In the genomic region with DNA sequence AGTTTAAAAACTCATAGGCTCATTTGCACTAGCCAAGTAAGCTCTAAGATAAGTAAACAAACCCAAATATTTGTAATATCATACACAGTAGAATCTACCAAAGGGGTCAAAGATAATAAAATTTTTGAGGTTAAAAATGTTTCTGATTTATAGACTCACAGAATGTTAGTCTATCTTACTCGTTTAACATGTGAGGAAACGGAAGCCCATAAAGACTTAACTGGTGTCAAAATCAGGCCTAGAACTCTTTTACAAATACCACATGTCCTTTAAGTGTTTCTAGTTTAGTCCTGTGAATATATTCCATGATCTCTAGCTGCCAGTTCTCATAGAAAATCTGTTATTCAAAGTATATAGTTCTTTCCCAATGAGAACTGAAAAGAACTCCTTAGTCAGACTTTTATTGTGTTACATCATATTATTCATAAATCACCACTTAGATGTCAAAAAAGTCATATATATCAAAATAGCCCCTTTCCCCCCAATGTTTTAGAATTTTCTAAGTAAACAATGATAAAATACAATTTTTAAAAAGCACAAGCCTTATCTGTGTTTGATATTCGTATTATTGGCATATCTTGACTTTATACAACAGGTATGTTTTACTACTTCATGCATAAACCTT, we compare ENCODE assay signal across 20 cellular contexts. TPM values are rescaled to one million over a fixed set of nuclear protein-coding genes. Genes with fewer than 3 reads are reported as not detected.
DNase-seq lines count a peak whose midpoint lies in the region; ATAC-seq and TF ChIP-seq lines count a peak whose summit lies in the region.
"Had no signal": no experiment of that assay in that cellular context is flagged by ENCODE, and none has a peak within 500 bp of the region (broad histone marks: within the 10 kb centered on the region; RNA-seq: fewer than 3 reads in every experiment).

No MANE protein-coding gene starts in this region.

- no peaks in the 10 kb centered on the region for H3K9me3 ChIP-seq in left lung
- H3K9me3 ChIP-seq: upper lobe of left lung had no signal

- TF ChIP-seq CTCF in chondrocyte (IDR thresholded peaks at IDR 0.05) (no peak), left lung (IDR thresholded peaks at IDR 0.05) (no peak)

- no peak overlapping the region for H3K27ac ChIP-seq in left lung
- H3K27ac ChIP-seq: coronary artery, HL-60, upper lobe of left lung had no signal

- no peak overlapping the region for H3K4me3 ChIP-seq in left lung
- H3K4me3 ChIP-seq: coronary artery, upper lobe of left lung had no signal

- H3K27ac Mint-ChIP-seq in activated T-cell treated with anti-CD3 and anti-CD28 coated beads, Interleukin-2, amount 50 U/mL, for 72 hours: peak overlapping the region; percentile 92
- H3K27ac Mint-ChIP-seq in IgD-negative memory B cell (peak overlapping the region in 2 of 3 donors; percentile 54 to 63), chondrocyte (ENCODE audit: unreplicated experiment) (peak overlapping the region; percentile 70)
- H3K27ac Mint-ChIP-seq in natural killer cell treated with Interleukin-12 subunit alpha and Interleukin-12 subunit beta and Interleukin-15 and Interleukin-18, amount 100 ng/mL, for 72 hours: peak overlapping the region; percentile 18 to 60
- H3K27ac Mint-ChIP-seq: activated T-helper 2 cell treated with anti-CD3 and anti-CD28 coated beads, Interferon-gamma antibody, Interleukin-2, Interleukin-4, amounts not matched to agents 10 μg/mL and 5 μg/mL and 100 μg/mL, durations not matched to agents 14 hours and 24 hours and 36 hours; stimulated activated naive CD8-positive, alpha-beta T cell treated with anti-CD3 and anti-CD28 coated beads, Interleukin-15, Interleukin-2, amounts not matched to agents 100 ng/mL and 50 ng/mL, for 24 hours had no signal

- peaks cover 19 to 67% of the 10 kb centered on the region in 2 donors for H3K4me1 ChIP-seq in left lung

- peaks cover 73% of the 10 kb centered on the region for H3K4me1 Mint-ChIP-seq in activated T-cell treated with anti-CD3 and anti-CD28 coated beads, Interleukin-2, amount 50 U/mL, for 72 hours (ENCODE audit: low read depth)
- peaks cover 83% of the 10 kb centered on the region for H3K4me1 Mint-ChIP-seq in activated T-cell treated with anti-CD3 and anti-CD28 coated beads, Interleukin-2, amount 50 U/mL, for 4 hours (ENCODE audit: low read depth)
- H3K4me1 Mint-ChIP-seq in IgD-negative memory B cell (peaks cover 55 to 74% (median 66%) of the 10 kb centered on the region in 3 donors), chondrocyte (ENCODE audit: low read depth) (peaks cover 67% of the 10 kb centered on the region)
- H3K4me1 Mint-ChIP-seq in natural killer cell treated with Interleukin-12 subunit alpha and Interleukin-12 subunit beta and Interleukin-15 and Interleukin-18, amount 100 ng/mL, for 72 hours (ENCODE audit: low read depth in 2 of 2): peaks cover 46 to 70% of the 10 kb centered on the region in 2 donors

- peak overlapping the region in 1 of 2 donors; percentile 36 for H3K4me3 Mint-ChIP-seq in activated T-cell treated with anti-CD3 and anti-CD28 coated beads, Interleukin-2, amount 50 U/mL, for 72 hours
- no peak overlapping the region for H3K4me3 Mint-ChIP-seq in activated T-cell treated with anti-CD3 and anti-CD28 coated beads, Interleukin-2, amount 50 U/mL, for 4 hours
- peak overlapping the region in 1 of 4 donors; percentile 17 for H3K4me3 Mint-ChIP-seq in IgD-negative memory B cell
- H3K4me3 Mint-ChIP-seq in chondrocyte (ENCODE audit: unreplicated experiment): no peak overlapping the region
- no peak overlapping the region for H3K4me3 Mint-ChIP-seq in natural killer cell treated with Interleukin-12 subunit alpha and Interleukin-12 subunit beta and Interleukin-15 and Interleukin-18, amount 100 ng/mL, for 72 hours
- H3K4me3 Mint-ChIP-seq: stimulated activated naive CD8-positive, alpha-beta T cell treated with anti-CD3 and anti-CD28 coated beads, Interleukin-15, Interleukin-2, amounts not matched to agents 100 ng/mL and 50 ng/mL, for 24 hours had no signal

- no peak for DNase-seq in activated T-cell treated with anti-CD3 and anti-CD28 coated beads, Interleukin-2, amount 50 U/mL, for 72 hours
- DNase-seq in activated T-cell treated with anti-CD3 and anti-CD28 coated beads, Interleukin-2, amount 50 U/mL, for 4 hours: no peak
- DNase-seq in chondrocyte (ENCODE audit: low spot score) (no peak), inferior parietal cortex (ENCODE audit: extremely low spot score) (no peak), left lung (no peak)
- no peak for DNase-seq in natural killer cell treated with Interleukin-12 subunit alpha and Interleukin-12 subunit beta and Interleukin-15 and Interleukin-18, amount 100 ng/mL, for 72 hours (ENCODE audit: low spot score)
- DNase-seq: activated CD4-positive, alpha-beta T cell treated with anti-CD3 and anti-CD28 coated beads, Interleukin-2, amount 50 U/mL, for 48 hours; anterior cingulate cortex; foreskin fibroblast; NCI-H2029 treated with DMSO at 0.1 percent for 48 hours; nucleus accumbens; retina; RPMI8226; upper lobe of left lung had no signal

- H3K36me3 ChIP-seq in left lung: peaks cover 0 to 8% of the 10 kb centered on the region in 2 donors

- intact Hi-C loops in left lung (cut with DNase I): no loop called here

- H3K36me3 Mint-ChIP-seq in activated T-cell treated with anti-CD3 and anti-CD28 coated beads, Interleukin-2, amount 50 U/mL, for 72 hours (ENCODE audit: insufficient read depth in 2 of 2): peaks cover 0 to 8% of the 10 kb centered on the region in 2 donors
- H3K36me3 Mint-ChIP-seq in activated T-cell treated with anti-CD3 and anti-CD28 coated beads, Interleukin-2, amount 50 U/mL, for 4 hours (ENCODE audit: insufficient read depth): peaks cover 32% of the 10 kb centered on the region
- H3K36me3 Mint-ChIP-seq in IgD-negative memory B cell (peaks cover 3% of the 10 kb centered on the region), chondrocyte (ENCODE audit: low read depth) (peaks cover 6% of the 10 kb centered on the region)
- H3K36me3 Mint-ChIP-seq in natural killer cell treated with Interleukin-12 subunit alpha and Interleukin-12 subunit beta and Interleukin-15 and Interleukin-18, amount 100 ng/mL, for 72 hours: peaks cover 23% of the 10 kb centered on the region

- no peaks in the 10 kb centered on the region for H3K9me3 Mint-ChIP-seq in activated T-cell treated with anti-CD3 and anti-CD28 coated beads, Interleukin-2, amount 50 U/mL, for 72 hours
- H3K9me3 Mint-ChIP-seq in activated T-cell treated with anti-CD3 and anti-CD28 coated beads, Interleukin-2, amount 50 U/mL, for 4 hours: no peaks in the 10 kb centered on the region
- H3K9me3 Mint-ChIP-seq in IgD-negative memory B cell: no peaks in the 10 kb centered on the region
- H3K9me3 Mint-ChIP-seq in chondrocyte (ENCODE audit: low read depth): no peaks in the 10 kb centered on the region
- H3K9me3 Mint-ChIP-seq in natural killer cell treated with Interleukin-12 subunit alpha and Interleukin-12 subunit beta and Interleukin-15 and Interleukin-18, amount 100 ng/mL, for 72 hours: no peaks in the 10 kb centered on the region
- H3K9me3 Mint-ChIP-seq: activated T-helper 2 cell treated with anti-CD3 and anti-CD28 coated beads, Interferon-gamma antibody, Interleukin-2, Interleukin-4, amounts not matched to agents 10 μg/mL and 5 μg/mL and 100 μg/mL, durations not matched to agents 14 hours and 24 hours and 36 hours; stimulated activated naive CD8-positive, alpha-beta T cell treated with anti-CD3 and anti-CD28 coated beads, Interleukin-15, Interleukin-2, amounts not matched to agents 100 ng/mL and 50 ng/mL, for 24 hours had no signal

- ATAC-seq in activated T-cell treated with anti-CD3 and anti-CD28 coated beads, Interleukin-2, amount 50 U/mL, for 72 hours (replicated peaks in 1 of 2): no peak
- ATAC-seq in activated T-cell treated with anti-CD3 and anti-CD28 coated beads, Interleukin-2, amount 50 U/mL, for 4 hours: no peak
- ATAC-seq in natural killer cell treated with Interleukin-12 subunit alpha and Interleukin-12 subunit beta and Interleukin-15 and Interleukin-18, amount 100 ng/mL, for 72 hours: no peak
- no peak for ATAC-seq in left lung
- no peak for ATAC-seq in HG03571 (IDR thresholded peaks at IDR 0.05; ENCODE audit: unreplicated experiment)

- no peaks in the 10 kb centered on the region for H3K27me3 Mint-ChIP-seq in activated T-cell treated with anti-CD3 and anti-CD28 coated beads, Interleukin-2, amount 50 U/mL, for 72 hours (ENCODE audit: low read depth)
- H3K27me3 Mint-ChIP-seq in activated T-cell treated with anti-CD3 and anti-CD28 coated beads, Interleukin-2, amount 50 U/mL, for 4 hours (ENCODE audit: low read depth): no peaks in the 10 kb centered on the region
- no peaks in the 10 kb centered on the region for H3K27me3 Mint-ChIP-seq in IgD-negative memory B cell
- no peaks in the 10 kb centered on the region for H3K27me3 Mint-ChIP-seq in chondrocyte (ENCODE audit: low read depth)
- no peaks in the 10 kb centered on the region for H3K27me3 Mint-ChIP-seq in natural killer cell treated with Interleukin-12 subunit alpha and Interleukin-12 subunit beta and Interleukin-15 and Interleukin-18, amount 100 ng/mL, for 72 hours
- H3K27me3 Mint-ChIP-seq: stimulated activated naive CD8-positive, alpha-beta T cell treated with anti-CD3 and anti-CD28 coated beads, Interleukin-15, Interleukin-2, amounts not matched to agents 100 ng/mL and 50 ng/mL, for 24 hours had no signal

- no peaks in the 10 kb centered on the region for H3K27me3 ChIP-seq in left lung
- H3K27me3 ChIP-seq: upper lobe of left lung had no signal

RNA-seq across cellular contexts. Expression of gene RAB14, which starts 13.9 kb away (rescaled TPM):
- 10 to 100 TPM; 56.2 to 63.7 TPM for total RNA-seq in activated T-cell treated with anti-CD3 and anti-CD28 coated beads, Interleukin-2, amount 50 U/mL, for 72 hours
- total RNA-seq in activated T-cell treated with anti-CD3 and anti-CD28 coated beads, Interleukin-2, amount 50 U/mL, for 4 hours: 10 to 100 TPM; 53.9 to 60.5 (median 59.6) TPM
- polyA plus RNA-seq in IgD-negative memory B cell: 35.7 TPM
- 58.6 to 68.0 TPM (median 64.3 TPM) in 3 replicates for total RNA-seq in chondrocyte
- total RNA-seq in natural killer cell treated with Interleukin-12 subunit alpha and Interleukin-12 subunit beta and Interleukin-15 and Interleukin-18, amount 100 ng/mL, for 72 hours: 10 to 100 TPM; 40.6 to 73.8 TPM
- 100 to 1,000 TPM in 1 of 2 donors, 10 to 100 TPM in 1; 94.1 to 111 TPM for total RNA-seq in left lung

Comparison
In these comparisons a context has a peak if more than half of its experiments do, and no peak if none do; other contexts are left out.
1. H3K27ac Mint-ChIP-seq: peak in every context shown above with its lines; median percentile 92 in activated T-cell treated with anti-CD3 and anti-CD28 coated beads, Interleukin-2, amount 50 U/mL, for 72 hours; 70 in chondrocyte; 58 in IgD-negative memory B cell; 39 in natural killer cell treated with Interleukin-12 subunit alpha and Interleukin-12 subunit beta and Interleukin-15 and Interleukin-18, amount 100 ng/mL, for 72 hours.